ENCODE assay signal across 8 cellular contexts in the genomic region with DNA sequence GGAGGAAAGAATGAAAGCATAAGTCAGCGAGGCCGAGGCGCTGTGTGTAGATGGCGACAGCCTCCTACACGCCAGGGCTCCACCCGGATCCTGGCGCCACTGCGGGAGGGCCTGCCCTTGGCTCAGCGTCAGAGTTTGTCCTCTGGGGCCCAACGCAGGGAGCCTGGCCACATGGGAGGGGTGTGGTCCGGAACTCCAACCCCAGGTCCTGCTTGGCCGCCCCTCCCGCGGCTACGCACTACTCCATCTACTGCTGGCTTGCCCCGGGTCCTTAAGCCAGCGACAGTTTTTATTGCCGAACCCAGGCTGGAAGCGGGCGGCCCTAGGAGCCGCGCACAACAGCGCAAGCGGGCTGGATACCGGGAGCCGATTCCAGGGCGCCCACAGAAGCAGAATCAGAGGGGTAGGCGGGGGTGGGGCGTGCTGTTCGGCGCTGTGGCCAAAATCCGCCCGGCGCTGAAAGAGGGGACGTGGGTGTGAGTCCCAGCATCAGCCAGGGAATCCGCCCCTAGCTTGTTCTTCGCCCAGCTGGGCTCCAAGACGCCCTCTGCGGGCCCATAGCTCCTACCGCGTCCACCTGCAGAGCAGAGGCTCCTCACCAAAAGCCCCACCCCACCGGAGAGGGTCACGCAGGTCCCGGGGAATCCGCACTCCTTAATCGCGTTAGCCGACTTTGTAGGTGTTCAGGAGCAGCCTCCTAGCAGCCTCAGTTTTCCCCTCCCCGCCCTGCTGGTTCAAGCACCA. TPM values are rescaled to one million over a fixed set of nuclear protein-coding genes. Genes with fewer than 3 reads are reported as not detected.
DNase-seq lines count a peak whose midpoint lies in the region; ATAC-seq and TF ChIP-seq lines count a peak whose summit lies in the region.

No MANE protein-coding gene starts in this region.

- no peaks in the 10 kb centered on the region for H3K27me3 ChIP-seq in breast epithelium

- no peak overlapping the region for H3K27ac Mint-ChIP-seq in T-helper 1 cell treated with Interleukin-12 subunit alpha and Interleukin-12 subunit beta and Interleukin-4 antibody, amounts not matched to agents 30 μg/mL and 1 μg/mL, for 36 hours

- peaks cover 7 to 11% of the 10 kb centered on the region in 2 donors for H3K4me1 ChIP-seq in breast epithelium

- no peaks in the 10 kb centered on the region for H3K9me3 Mint-ChIP-seq in T-helper 1 cell treated with Interleukin-12 subunit alpha and Interleukin-12 subunit beta and Interleukin-4 antibody, amounts not matched to agents 30 μg/mL and 1 μg/mL, for 36 hours

- peak overlapping the region; percentile 40 to 77 (median 61) for H3K4me3 ChIP-seq in breast epithelium

- no peak for TF ChIP-seq POLR2A in breast epithelium (IDR thresholded peaks at IDR 0.05)

- peaks cover 48% of the 10 kb centered on the region for H3K27me3 Mint-ChIP-seq in T-helper 1 cell treated with Interleukin-12 subunit alpha and Interleukin-12 subunit beta and Interleukin-4 antibody, amounts not matched to agents 30 μg/mL and 1 μg/mL, for 36 hours (ENCODE audit: low read depth)

- H3K9me3 ChIP-seq in breast epithelium = no peaks in the 10 kb centered on the region

- H3K4me3 Mint-ChIP-seq in T-helper 1 cell treated with Interleukin-12 subunit alpha and Interleukin-12 subunit beta and Interleukin-4 antibody, amounts not matched to agents 30 μg/mL and 1 μg/mL, for 36 hours = peak overlapping the region; percentile 56

- intact Hi-C loops in breast epithelium (cut with DNase I; ENCODE audit: low total_unique reads) = no loop called here

- H3K4me1 Mint-ChIP-seq in T-helper 1 cell treated with Interleukin-12 subunit alpha and Interleukin-12 subunit beta and Interleukin-4 antibody, amounts not matched to agents 30 μg/mL and 1 μg/mL, for 36 hours (ENCODE audit: low read depth) = peaks cover 12% of the 10 kb centered on the region

- peak; percentile 84 for DNase-seq in DMS 273 (lab: John Stamatoyannopoulos, UW; ENCODE audit: unreplicated experiment)
- DNase-seq in DMS 273 treated with DMSO at 0.1 percent for 48 hours (lab: John Stamatoyannopoulos, UW) = no peak
- DNase-seq in LoVo (ENCODE audit: low spot score) = peak; percentile 91
- DNase-seq in breast epithelium (ENCODE audit: low spot score in 2 of 2) = peak; percentile 40 to 76
- peak; percentile 18 for DNase-seq in inferior parietal cortex (ENCODE audit: extremely low spot score)
- DNase-seq in stimulated activated CD4-positive, alpha-beta T cell treated with anti-CD3 and anti-CD28 coated beads, Interleukin-12 subunit alpha, Interleukin-12 subunit beta, amount 100 ng/mL, for 4 hours = peak; percentile 30

- peak overlapping the region; percentile 72 to 87 for H3K27ac ChIP-seq in breast epithelium

- TF ChIP-seq CTCF in breast epithelium (IDR thresholded peaks at IDR 0.05) = peak in 2 of 3 donors; percentile 36 to 40

- H3K36me3 Mint-ChIP-seq in T-helper 1 cell treated with Interleukin-12 subunit alpha and Interleukin-12 subunit beta and Interleukin-4 antibody, amounts not matched to agents 30 μg/mL and 1 μg/mL, for 36 hours (ENCODE audit: low read depth) = no peaks in the 10 kb centered on the region

- H3K36me3 ChIP-seq in breast epithelium = no peaks in the 10 kb centered on the region

- no peak for ATAC-seq in HG02970 (IDR thresholded peaks at IDR 0.05; ENCODE audit: low FRiP score, unreplicated experiment)

RNA-seq across cellular contexts. Expression of a gene that starts 4.5 kb away (rescaled TPM):
- 1 to 10 TPM; 2.8 to 4.9 (median 4.5) TPM for total RNA-seq in breast epithelium

RNA-seq across cellular contexts. Expression of a gene that starts 35.3 kb away (rescaled TPM):
- total RNA-seq in breast epithelium = 10 to 100 TPM; 63.7 to 90.4 (median 75.7) TPM

RNA-seq across cellular contexts. Expression of a gene that starts 35.4 kb away (rescaled TPM):
- 1 to 10 TPM in 1 of 3 donors, under 1 TPM in 2; 0.48 to 2.3 (median 0.66) TPM for total RNA-seq in breast epithelium
